39 cellular contexts compared by ENCODE assay signal in the genomic region with DNA sequence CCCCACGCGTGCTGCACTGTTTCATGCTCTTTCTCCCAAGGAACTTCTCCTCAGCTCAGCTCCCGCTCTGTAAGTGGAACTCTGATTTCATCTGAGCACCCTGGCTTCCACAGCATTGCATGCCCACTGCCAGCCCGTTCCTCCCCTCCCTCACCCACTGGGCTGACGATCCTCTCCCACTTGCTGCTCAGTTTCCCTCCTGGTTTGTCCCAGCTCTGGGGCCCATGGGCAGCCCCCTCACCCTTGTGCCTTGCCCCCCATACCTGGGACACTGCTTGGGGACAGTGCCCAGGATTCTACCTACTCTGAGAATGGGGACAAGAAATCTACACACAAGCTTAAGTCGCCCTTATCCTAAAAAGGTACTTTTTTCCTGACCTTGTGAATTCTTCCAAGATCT.
"Had no signal": no experiment of that assay in that cellular context is flagged by ENCODE, and none has a peak within 500 bp of the region (broad histone marks: within the 10 kb centered on the region; RNA-seq: fewer than 3 reads in every experiment).

No MANE protein-coding gene starts in this region.

- H3K27ac Mint-ChIP-seq: activated B cell treated with CpG ODN at 0.5 μM for 24 hours; activated CD4-positive, alpha-beta memory T cell treated with anti-CD3 and anti-CD28 coated beads for 36 hours; activated CD4-positive, alpha-beta T cell treated with anti-CD3 and anti-CD28 coated beads, Interleukin-2, amount 10 ng/mL, durations not matched to agents 24 days and 14 days; activated CD8-positive, alpha-beta T cell treated with anti-CD3 and anti-CD28 coated beads for 36 hours; activated naive CD4-positive, alpha-beta T cell treated with anti-CD3 and anti-CD28 coated beads for 36 hours; activated naive CD8-positive, alpha-beta T cell treated with anti-CD3 and anti-CD28 coated beads for 36 hours; activated T-cell treated with anti-CD3 and anti-CD28 coated beads, Interleukin-2, amount 50 U/mL, for 72 hours; activated T-helper 1 cell treated with anti-CD3 and anti-CD28 coated beads, Interleukin-12 subunit alpha, Interleukin-12 subunit beta, Interleukin-2, Interleukin-4 antibody, amounts not matched to agents 30 ng/mL and 10 ng/mL and 1 ng/mL, durations not matched to agents 14 hours and 24 hours and 36 hours; activated T-helper 17 cell treated with anti-CD3 and anti-CD28 coated beads, Interleukin-2, amount 50 U/mL, for 72 hours; T-cell; T-helper 2 cell treated with Interferon-gamma antibody and Interleukin-4, amounts not matched to agents 5 μg/mL and 100 μg/mL, for 36 hours had no signal

- H3K27ac ChIP-seq: adrenal gland, body of pancreas, brain microvascular endothelial cell, breast epithelium, cardiac muscle cell, VCaP had no signal

- H3K4me3 ChIP-seq: adrenal gland, body of pancreas, breast epithelium, cardiac muscle cell had no signal

- H3K27me3 ChIP-seq: adrenal gland, body of pancreas, brain microvascular endothelial cell, breast epithelium, cardiac muscle cell had no signal

- H3K4me3 Mint-ChIP-seq: activated B cell treated with CpG ODN at 0.5 μM for 24 hours; activated CD4-positive, alpha-beta memory T cell treated with anti-CD3 and anti-CD28 coated beads for 36 hours; activated CD4-positive, alpha-beta T cell treated with anti-CD3 and anti-CD28 coated beads, Interleukin-2, amount 10 ng/mL, durations not matched to agents 24 days and 14 days; activated CD8-positive, alpha-beta T cell treated with anti-CD3 and anti-CD28 coated beads for 36 hours; activated naive CD4-positive, alpha-beta T cell treated with anti-CD3 and anti-CD28 coated beads for 36 hours; activated naive CD8-positive, alpha-beta T cell treated with anti-CD3 and anti-CD28 coated beads for 36 hours; activated T-cell treated with anti-CD3 and anti-CD28 coated beads, Interleukin-2, amount 50 U/mL, for 4 hours; activated T-cell treated with anti-CD3 and anti-CD28 coated beads, Interleukin-2, amount 50 U/mL, for 72 hours; activated T-helper 1 cell treated with anti-CD3 and anti-CD28 coated beads, Interleukin-12 subunit alpha, Interleukin-12 subunit beta, Interleukin-2, Interleukin-4 antibody, amounts not matched to agents 30 ng/mL and 10 ng/mL and 1 ng/mL, durations not matched to agents 14 hours and 24 hours and 36 hours; activated T-helper 17 cell treated with anti-CD3 and anti-CD28 coated beads, Interleukin-2, amount 50 U/mL, for 72 hours; central memory CD8-positive, alpha-beta T cell; T-cell; T-helper 2 cell treated with Interferon-gamma antibody and Interleukin-4, amounts not matched to agents 5 μg/mL and 100 μg/mL, for 36 hours had no signal

- DNase-seq: activated B cell treated with CpG ODN at 0.5 μM for 24 hours; activated CD4-positive, alpha-beta memory T cell treated with anti-CD3 and anti-CD28 coated beads for 36 hours; activated CD4-positive, alpha-beta T cell treated with anti-CD3 and anti-CD28 coated beads for 4 hours; activated CD4-positive, alpha-beta T cell treated with anti-CD3 and anti-CD28 coated beads, Interleukin-2, amount 10 ng/mL, durations not matched to agents 24 days and 14 days; activated CD4-positive, alpha-beta T cell treated with anti-CD3 and anti-CD28 coated beads, Interleukin-2, amount 50 U/mL, for 1 hour; activated CD4-positive, alpha-beta T cell treated with anti-CD3 and anti-CD28 coated beads, Interleukin-2, amount 50 U/mL, for 4 hours; activated CD4-positive, CD25-positive, alpha-beta regulatory T cell treated with anti-CD3 and anti-CD28 coated beads, Interleukin-2, amount 50 U/mL, for 72 hours; activated CD8-positive, alpha-beta memory T cell treated with anti-CD3 and anti-CD28 coated beads, Interleukin-2, amount 50 U/mL, for 4 hours; activated CD8-positive, alpha-beta T cell treated with anti-CD3 and anti-CD28 coated beads for 36 hours; activated effector memory CD4-positive, alpha-beta T cell treated with anti-CD3 and anti-CD28 coated beads, Interleukin-2, amount 50 U/mL, for 16 hours; activated gamma-delta T cell treated with Interleukin-2 at 50 U/mL for 16 hours; activated naive CD4-positive, alpha-beta T cell; activated naive CD4-positive, alpha-beta T cell treated with anti-CD3 and anti-CD28 coated beads for 36 hours; activated naive CD4-positive, alpha-beta T cell treated with anti-CD3 and anti-CD28 coated beads, Interleukin-2, amount 50 U/mL, for 16 hours; activated naive CD8-positive, alpha-beta T cell treated with anti-CD3 and anti-CD28 coated beads for 36 hours; activated T-cell treated with anti-CD3 and anti-CD28 coated beads for 4 hours; activated T-cell treated with anti-CD3 and anti-CD28 coated beads, Interleukin-2, amount 50 U/mL, for 1 hour; activated T-cell treated with anti-CD3 and anti-CD28 coated beads, Interleukin-2, amount 50 U/mL, for 4 hours; activated T-cell treated with anti-CD3 and anti-CD28 coated beads, Interleukin-2, amount 50 U/mL, for 72 hours; amniotic stem cell; aorta; brain microvascular endothelial cell; caudate nucleus; cerebellar nuclear complex; T-cell; T-helper 2 cell; T-helper 9 cell had no signal

- H3K27me3 Mint-ChIP-seq: activated CD4-positive, alpha-beta memory T cell treated with anti-CD3 and anti-CD28 coated beads for 36 hours; activated CD8-positive, alpha-beta T cell treated with anti-CD3 and anti-CD28 coated beads for 36 hours; activated naive CD8-positive, alpha-beta T cell treated with anti-CD3 and anti-CD28 coated beads for 36 hours; T-cell had no signal

- H3K9me3 ChIP-seq: adrenal gland, body of pancreas, breast epithelium had no signal

- H3K4me1 Mint-ChIP-seq: activated B cell treated with CpG ODN at 0.5 μM for 24 hours; activated CD4-positive, alpha-beta T cell treated with anti-CD3 and anti-CD28 coated beads, Interleukin-2, amount 10 ng/mL, durations not matched to agents 24 days and 14 days; activated naive CD8-positive, alpha-beta T cell treated with anti-CD3 and anti-CD28 coated beads for 36 hours; activated T-helper 17 cell treated with anti-CD3 and anti-CD28 coated beads, Interleukin-2, amount 50 U/mL, for 72 hours; central memory CD8-positive, alpha-beta T cell; T-cell had no signal

- H3K36me3 Mint-ChIP-seq: activated CD4-positive, alpha-beta memory T cell treated with anti-CD3 and anti-CD28 coated beads for 36 hours; activated naive CD4-positive, alpha-beta T cell treated with anti-CD3 and anti-CD28 coated beads, Interleukin-2, amount 50 U/mL, for 72 hours; activated naive CD8-positive, alpha-beta T cell treated with anti-CD3 and anti-CD28 coated beads for 36 hours; T-cell had no signal

- H3K4me1 ChIP-seq: adrenal gland, body of pancreas, breast epithelium had no signal

- H3K9me3 Mint-ChIP-seq: activated B cell treated with CpG ODN at 0.5 μM for 24 hours; activated CD4-positive, alpha-beta memory T cell treated with anti-CD3 and anti-CD28 coated beads for 36 hours; activated CD4-positive, alpha-beta T cell treated with anti-CD3 and anti-CD28 coated beads, Interleukin-2, amount 10 ng/mL, durations not matched to agents 24 days and 14 days; activated CD8-positive, alpha-beta T cell treated with anti-CD3 and anti-CD28 coated beads for 36 hours; activated naive CD4-positive, alpha-beta T cell treated with anti-CD3 and anti-CD28 coated beads for 36 hours; activated naive CD4-positive, alpha-beta T cell treated with anti-CD3 and anti-CD28 coated beads, Interleukin-2, amount 50 U/mL, for 72 hours; activated naive CD8-positive, alpha-beta T cell treated with anti-CD3 and anti-CD28 coated beads for 36 hours; activated T-cell treated with anti-CD3 and anti-CD28 coated beads, Interleukin-2, amount 50 U/mL, for 4 hours; activated T-cell treated with anti-CD3 and anti-CD28 coated beads, Interleukin-2, amount 50 U/mL, for 72 hours; activated T-helper 1 cell treated with anti-CD3 and anti-CD28 coated beads, Interleukin-12 subunit alpha, Interleukin-12 subunit beta, Interleukin-2, Interleukin-4 antibody, amounts not matched to agents 30 ng/mL and 10 ng/mL and 1 ng/mL, durations not matched to agents 14 hours and 24 hours and 36 hours; activated T-helper 17 cell treated with anti-CD3 and anti-CD28 coated beads, Interleukin-2, amount 50 U/mL, for 72 hours; central memory CD8-positive, alpha-beta T cell; T-cell; T-helper 2 cell treated with Interferon-gamma antibody and Interleukin-4, amounts not matched to agents 5 μg/mL and 100 μg/mL, for 36 hours had no signal

- FAIRE-seq: astrocyte, TTC549 had no signal

- ATAC-seq: activated CD8-positive, alpha-beta T cell treated with anti-CD3 and anti-CD28 coated beads for 36 hours; activated naive CD4-positive, alpha-beta T cell treated with anti-CD3 and anti-CD28 coated beads, Interleukin-2, amount 50 U/mL, for 72 hours; activated T-cell treated with anti-CD3 and anti-CD28 coated beads, Interleukin-2, amount 50 U/mL, for 4 hours; activated T-helper 17 cell treated with anti-CD3 and anti-CD28 coated beads, Interleukin-2, amount 50 U/mL, for 72 hours; body of pancreas; T-cell had no signal

- H3K36me3 ChIP-seq: adrenal gland, brain microvascular endothelial cell, breast epithelium, cardiac muscle cell had no signal
